ENCODE assay signal across 33 cellular contexts in the genomic region with DNA sequence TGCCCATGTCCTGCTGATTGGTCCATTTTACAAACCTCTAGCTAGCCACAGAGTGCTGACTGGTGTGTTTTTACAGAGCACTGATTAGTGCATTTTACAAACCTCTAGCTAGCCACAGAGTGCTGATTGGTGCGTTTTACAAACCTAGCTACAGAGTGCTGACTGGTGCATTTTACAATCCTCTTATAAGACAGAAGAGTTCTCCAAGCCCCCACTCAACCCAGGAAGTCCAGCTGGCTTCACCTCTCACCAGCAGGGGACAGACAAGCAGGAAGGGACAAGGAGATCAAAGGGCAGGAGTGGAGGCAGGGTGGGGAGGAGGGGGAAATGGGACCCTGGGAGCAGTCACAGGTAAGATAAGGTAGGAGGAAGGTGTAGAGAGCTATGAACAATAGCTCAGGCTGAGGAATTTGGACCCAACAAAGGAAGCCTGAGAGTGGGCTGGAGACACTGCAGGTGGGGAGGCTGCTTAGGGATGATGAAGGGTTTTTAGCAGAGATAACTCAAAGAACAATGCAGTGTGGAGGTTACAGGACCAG. TPM values are rescaled to one million over a fixed set of nuclear protein-coding genes. Genes with fewer than 3 reads are reported as not detected.
DNase-seq lines count a peak whose midpoint lies in the region; ATAC-seq, FAIRE-seq and TF ChIP-seq lines count a peak whose summit lies in the region.
"Had no signal": no experiment of that assay in that cellular context is flagged by ENCODE, and none has a peak within 500 bp of the region (broad histone marks: within the 10 kb centered on the region; RNA-seq: fewer than 3 reads in every experiment).

No MANE protein-coding gene starts in this region.

- dilution Hi-C loops in IMR-90 (cut with HindIII; ENCODE audit: low sequenced_read_pairs, unreplicated experiment) = no loop called here

- H3K36me3 Mint-ChIP-seq in GM23338 (ENCODE audit: low read depth) = no peaks in the 10 kb centered on the region; the same call in 2 of the 3 replicates
- H3K36me3 Mint-ChIP-seq: activated naive CD8-positive, alpha-beta T cell treated with anti-CD3 and anti-CD28 coated beads for 36 hours; CD14-positive monocyte; stimulated activated effector memory CD8-positive, alpha-beta T cell treated with anti-CD3 and anti-CD28 coated beads, Interleukin-12 subunit alpha, Interleukin-12 subunit beta, amount 100 ng/mL, for 72 hours had no signal

- H4K20me1 ChIP-seq in GM23338 (replicated peaks; ENCODE audit: insufficient read depth) (no peaks in the 10 kb centered on the region), IMR-90 (ENCODE audit: insufficient read depth, low read length) (no peaks in the 10 kb centered on the region), H1 (replicated peaks in 1 of 2; ENCODE audit: control insufficient read depth in 1 of 2, insufficient read depth in 2 of 2, low read length in 2 of 2) (no peaks in the 10 kb centered on the region)

- H2BK20ac ChIP-seq in IMR-90 (ENCODE audit: low read depth, low read length) (no peak overlapping the region), H1 (ENCODE audit: low read length) (peak overlapping the region; percentile 87)

- no peaks in the 10 kb centered on the region for H3F3A ChIP-seq in GM23338 (replicated peaks; ENCODE audit: low read depth)

- no peaks in the 10 kb centered on the region; the same call in 1 of the 2 replicates for H3K9me1 ChIP-seq in IMR-90 (ENCODE audit: insufficient read depth, low read length)

- no peak overlapping the region; the same call in 2 of the 3 replicates for H3K4me3 Mint-ChIP-seq in GM23338
- H3K4me3 Mint-ChIP-seq: activated CD4-positive, alpha-beta memory T cell treated with anti-CD3 and anti-CD28 coated beads, Interleukin-2, amount 10 ng/mL, durations not matched to agents 7 days and 5 days; activated naive CD8-positive, alpha-beta T cell treated with anti-CD3 and anti-CD28 coated beads for 36 hours; CD14-positive monocyte; HFFc6; stimulated activated effector memory CD8-positive, alpha-beta T cell treated with anti-CD3 and anti-CD28 coated beads, Interleukin-12 subunit alpha, Interleukin-12 subunit beta, amount 100 ng/mL, for 72 hours had no signal

- H3K23me2 ChIP-seq in H1 (ENCODE audit: low read depth, low read length) = no peaks in the 10 kb centered on the region

- H3K9me2 ChIP-seq in GM23338 (ENCODE audit: insufficient read depth) = peaks cover 7% of the 10 kb centered on the region

- CTCF ChIA-PET in IMR-90 (lab: Yijun Ruan, JAX) (no interaction called here), H1 (lab: Charles Lee; ENCODE audit: partially characterized antibody) (interaction anchor here (0.8 to 1.8 kb wide), 17 partner anchors 9 to 140 kb away, joined by 3 to 12 read pairs (median 4); a partner anchor contains a TSS)

- H2BK120ac ChIP-seq in IMR-90 (ENCODE audit: low read depth, low read length) (no peak overlapping the region), H1 (replicated peaks; ENCODE audit: low read depth, low read length) (no peak overlapping the region)

- H3K27ac ChIP-seq in GM23338 (ENCODE audit: low read depth) (0 out of 2 replicates have a peak overlapping the region, but pooled peaks have one; percentile 21), IMR-90 (ENCODE audit: insufficient read depth, low read length) (no peak overlapping the region), H1 (ENCODE audit: low read depth, low read length) (no peak overlapping the region), parathyroid adenoma (no peak overlapping the region)
- H3K27ac ChIP-seq: gastroesophageal sphincter, left ventricle myocardium inferior, neutrophil, psoas muscle had no signal

- H3K27me3 Mint-ChIP-seq in GM23338 (ENCODE audit: insufficient read depth, low read depth, poor library complexity) = peaks cover 11% of the 10 kb centered on the region
- H3K27me3 Mint-ChIP-seq: activated naive CD8-positive, alpha-beta T cell treated with anti-CD3 and anti-CD28 coated beads for 36 hours had no signal

- TF ChIP-seq POLR2A in IMR-90 (IDR thresholded peaks at IDR 0.05; ENCODE audit: low read depth, low read length) = no peak
- TF ChIP-seq POLR2A in H1 (IDR thresholded peaks at IDR 0.05; ENCODE audit: control extremely low read depth in 1 of 2, low read depth in 2 of 2, low read length in 2 of 2) = no peak

- H4K5ac ChIP-seq in IMR-90 (ENCODE audit: low read depth, low read length) (no peak overlapping the region), H1 (ENCODE audit: insufficient read length, low read depth, low read length) (no peak overlapping the region)

- peaks cover 16% of the 10 kb centered on the region for H3K4me1 ChIP-seq in GM23338 (ENCODE audit: insufficient read depth)
- no peaks in the 10 kb centered on the region; the same call in 1 of the 2 replicates for H3K4me1 ChIP-seq in IMR-90 (ENCODE audit: control insufficient read depth, insufficient read depth, low read length)
- peaks cover 7 to 14% (median 10%) of the 10 kb centered on the region in 4 experiments for H3K4me1 ChIP-seq in H1 (replicated peaks in 1 of 4; ENCODE audit: control insufficient read depth in 3 of 4, insufficient read depth in 4 of 4, low read length in 3 of 4)
- H3K4me1 ChIP-seq in parathyroid adenoma = peaks cover 5% of the 10 kb centered on the region
- H3K4me1 ChIP-seq: gastroesophageal sphincter, left ventricle myocardium inferior, psoas muscle had no signal

- H3K27me3 ChIP-seq in GM23338 (ENCODE audit: insufficient read depth) (no peaks in the 10 kb centered on the region), IMR-90 (ENCODE audit: control insufficient read depth, insufficient read depth, low read length) (0 out of 2 replicates have a peak, but pooled peaks cover 3% of the 10 kb centered on the region), H1 (replicated peaks in 1 of 4; ENCODE audit: control insufficient read depth in 3 of 4, extremely low read depth in 1 of 4, insufficient read depth in 3 of 4, low read length in 3 of 4) (peaks cover 0 to 3% (median 1%) of the 10 kb centered on the region in 4 experiments; a peak in 2 of 7 replicates), parathyroid adenoma (ENCODE audit: control insufficient read depth, insufficient read depth, low read length) (no peaks in the 10 kb centered on the region)
- H3K27me3 ChIP-seq: gastroesophageal sphincter, MG63, neutrophil had no signal

- no peak overlapping the region for H2AK5ac ChIP-seq in IMR-90 (ENCODE audit: low read depth, low read length)
- H2AK5ac ChIP-seq in H1 (ENCODE audit: low read depth, low read length) = no peak overlapping the region

- ATAC-seq in GM23338 (peak; percentile 79), IMR-90 (ENCODE audit: low read depth) (no peak)
- ATAC-seq: gastroesophageal sphincter; PC-3; psoas muscle; stimulated activated effector memory CD8-positive, alpha-beta T cell treated with anti-CD3 and anti-CD28 coated beads, Interleukin-12 subunit alpha, Interleukin-12 subunit beta, amount 100 ng/mL, for 72 hours had no signal

- no peak overlapping the region for H3K4me3 ChIP-seq in GM23338
- H3K4me3 ChIP-seq in IMR-90 (ENCODE audit: insufficient read depth, low read depth, low read length) = no peak overlapping the region
- H3K4me3 ChIP-seq in H1 (ENCODE audit: extremely low read depth in 1 of 4, insufficient read depth in 2 of 4, low read depth in 3 of 4, low read length in 4 of 4) = no peak overlapping the region
- no peak overlapping the region for H3K4me3 ChIP-seq in parathyroid adenoma (ENCODE audit: low read depth, low read length)
- H3K4me3 ChIP-seq: gastroesophageal sphincter, left ventricle myocardium inferior, MG63, psoas muscle had no signal

- intact Hi-C loops in IMR-90 (cut with micrococcal nuclease) = no loop called here

- no peak for TF ChIP-seq EP300 in H1 (IDR thresholded peaks at IDR 0.05; ENCODE audit: borderline replicate concordance in 1 of 2, low read depth in 2 of 2, low read length in 2 of 2)

- FAIRE-seq in H1 (lab: Jason Lieb, UNC) = no peak
- FAIRE-seq: islet of Langerhans had no signal

- H3K4me1 Mint-ChIP-seq in GM23338 = peaks cover 39% of the 10 kb centered on the region
- H3K4me1 Mint-ChIP-seq: activated CD4-positive, alpha-beta memory T cell treated with anti-CD3 and anti-CD28 coated beads, Interleukin-2, amount 10 ng/mL, durations not matched to agents 7 days and 5 days; activated naive CD8-positive, alpha-beta T cell treated with anti-CD3 and anti-CD28 coated beads for 36 hours; stimulated activated effector memory CD8-positive, alpha-beta T cell treated with anti-CD3 and anti-CD28 coated beads, Interleukin-12 subunit alpha, Interleukin-12 subunit beta, amount 100 ng/mL, for 72 hours had no signal

- H3K4me2 ChIP-seq in GM23338 (0 out of 2 replicates have a peak overlapping the region, but pooled peaks have one; percentile 17), IMR-90 (ENCODE audit: low read depth, low read length) (no peak overlapping the region), H1 (ENCODE audit: insufficient read depth in 1 of 2, low read depth in 2 of 2, low read length in 2 of 2) (no peak overlapping the region), parathyroid adenoma (ENCODE audit: low read length) (no peak overlapping the region)

- no peaks in the 10 kb centered on the region for H3K79me1 ChIP-seq in IMR-90 (ENCODE audit: low read depth in 1 of 2, low read length in 2 of 2)
- H3K79me1 ChIP-seq in H1 (ENCODE audit: low read depth, low read length) = no peaks in the 10 kb centered on the region

- no peak overlapping the region for H3K4ac ChIP-seq in IMR-90 (ENCODE audit: low read depth, low read length)
- no peak overlapping the region for H3K4ac ChIP-seq in H1 (replicated peaks; ENCODE audit: insufficient read length, low read depth, low read length)

- H2AFZ ChIP-seq in GM23338 (peak overlapping the region; percentile 15; the same call in 1 of the 2 replicates), IMR-90 (replicated peaks; ENCODE audit: low read length, poor library complexity) (no peak overlapping the region), H1 (ENCODE audit: low read length) (no peak overlapping the region), parathyroid adenoma (peak overlapping the region; percentile 9)

- peak overlapping the region; percentile 79 for H3K27ac Mint-ChIP-seq in GM23338
- H3K27ac Mint-ChIP-seq: activated CD4-positive, alpha-beta memory T cell treated with anti-CD3 and anti-CD28 coated beads, Interleukin-2, amount 10 ng/mL, durations not matched to agents 7 days and 5 days; activated naive CD8-positive, alpha-beta T cell treated with anti-CD3 and anti-CD28 coated beads for 36 hours; HFFc6; stimulated activated effector memory CD8-positive, alpha-beta T cell treated with anti-CD3 and anti-CD28 coated beads, Interleukin-12 subunit alpha, Interleukin-12 subunit beta, amount 100 ng/mL, for 72 hours had no signal

- H3K56ac ChIP-seq in IMR-90 (ENCODE audit: extremely low read depth, insufficient read depth, low read length) (no peak overlapping the region), H1 (replicated peaks; ENCODE audit: insufficient read length, low read depth, low read length) (no peak overlapping the region)

- H3K9me3 Mint-ChIP-seq in GM23338 = peaks cover 6% of the 10 kb centered on the region; the same call in 2 of the 3 replicates
- H3K9me3 Mint-ChIP-seq: activated CD4-positive, alpha-beta memory T cell treated with anti-CD3 and anti-CD28 coated beads, Interleukin-2, amount 10 ng/mL, durations not matched to agents 7 days and 5 days; activated naive CD8-positive, alpha-beta T cell treated with anti-CD3 and anti-CD28 coated beads for 36 hours; HFFc6; stimulated activated effector memory CD8-positive, alpha-beta T cell treated with anti-CD3 and anti-CD28 coated beads, Interleukin-12 subunit alpha, Interleukin-12 subunit beta, amount 100 ng/mL, for 72 hours had no signal

- H3K14ac ChIP-seq in IMR-90 (replicated peaks; ENCODE audit: low read depth, low read length) (no peak overlapping the region), H1 (ENCODE audit: insufficient read length) (no peak overlapping the region)

- H3K23ac ChIP-seq in IMR-90 (ENCODE audit: low read depth, low read length) (no peak overlapping the region), H1 (ENCODE audit: insufficient read length) (no peak overlapping the region)

- TF ChIP-seq RAD21 in IMR-90 (IDR thresholded peaks at IDR 0.05; ENCODE audit: low read length) = no peak
- TF ChIP-seq RAD21 in H1 (IDR thresholded peaks at IDR 0.05 in 1 of 2, conservative IDR thresholded peaks at IDR 0.05 in 1 of 2; ENCODE audit: low read depth in 2 of 2, low read length in 2 of 2) = no peak

- H3K18ac ChIP-seq in IMR-90 (ENCODE audit: low read depth, low read length) (no peak overlapping the region), H1 (ENCODE audit: extremely low read depth, low read length) (no peak overlapping the region)

- H4K91ac ChIP-seq in IMR-90 (ENCODE audit: insufficient read depth, low read depth, low read length) (no peak overlapping the region), H1 (replicated peaks; ENCODE audit: insufficient read length, low read length) (no peak overlapping the region)

- no peak overlapping the region for H2BK15ac ChIP-seq in IMR-90 (ENCODE audit: low read depth, low read length)
- H2BK15ac ChIP-seq in H1 (ENCODE audit: low read length) = no peak overlapping the region

- H2BK12ac ChIP-seq in H1 (ENCODE audit: low read depth, low read length) = peak overlapping the region; percentile 93; the same call in 1 of the 2 replicates

- in situ Hi-C loops in IMR-90 (cut with MboI; ENCODE audit: low sequenced_read_pairs) = no loop called here

- peak; percentile 60 for DNase-seq in GM23338 (ENCODE audit: low spot score)
- DNase-seq in IMR-90 = no peak
- DNase-seq in H1 (ENCODE audit: low read depth in 1 of 2, low spot score in 2 of 2) = no peak
- DNase-seq in GOT3 (lab: John Stamatoyannopoulos, UW) = no peak
- DNase-seq in amygdala (lab: John Stamatoyannopoulos, UW) = no peak
- no peak for DNase-seq in NCI-H2081 treated with DMSO at 0.1 percent for 48 hours (lab: John Stamatoyannopoulos, UW)
- DNase-seq: activated CD4-positive, alpha-beta memory T cell treated with anti-CD3 and anti-CD28 coated beads, Interleukin-2, amount 10 ng/mL, durations not matched to agents 7 days and 5 days; activated effector memory CD4-positive, alpha-beta T cell treated with Interleukin-2 at 50 U/mL for 16 hours; activated naive CD8-positive, alpha-beta T cell treated with anti-CD3 and anti-CD28 coated beads for 36 hours; activated T-cell treated with anti-CD3 and anti-CD28 coated beads for 4 hours; DMS79 treated with DMSO at 0.1 percent for 48 hours; HFFc6; hippocampal formation; KG1; left ventricle myocardium inferior; MG63; NCI-H1105 treated with DMSO at 0.1 percent for 48 hours; NCI-H187 treated with DMSO at 0.1 percent for 48 hours; NCI-H524 treated with DMSO at 0.1 percent for 48 hours; NK-92 treated with Interleukin-12 subunit alpha and Interleukin-12 subunit beta, amount 100 ng/mL, for 24 hours; PC-3; psoas muscle; SHP77; substantia nigra; T-helper 2 cell; trophoblast cell had no signal

- H3K9me3 ChIP-seq in IMR-90 (ENCODE audit: control insufficient read depth, insufficient read depth, low read length) (no peaks in the 10 kb centered on the region), H1 (ENCODE audit: insufficient read depth in 2 of 2, low read depth in 1 of 2, low read length in 1 of 2) (no peaks in the 10 kb centered on the region), parathyroid adenoma (ENCODE audit: control insufficient read depth, low read length) (no peaks in the 10 kb centered on the region)
- H3K9me3 ChIP-seq: gastroesophageal sphincter, left ventricle myocardium inferior, MG63, neutrophil, psoas muscle had no signal

- POLR2A ChIA-PET in IMR-90 (lab: Charles Lee; ENCODE audit: unreplicated experiment) = no interaction called here
- POLR2A ChIA-PET in H1 (lab: Charles Lee; ENCODE audit: partially characterized antibody) = interaction anchor here (1.1 to 55.3 kb wide), 5 partner anchors 10 to 91 kb away, joined by 3 to 1889 read pairs (median 7); a partner anchor contains a TSS

- TF ChIP-seq CTCF in GM23338 (conservative IDR thresholded peaks at IDR 0.05; ENCODE audit: low read depth in 2 of 2) (peak; percentile 30 to 37), IMR-90 (conservative IDR thresholded peaks at IDR 0.05; ENCODE audit: low read depth, low read length) (no peak), H1 (IDR thresholded peaks at IDR 0.05; ENCODE audit: control extremely low read depth in 1 of 3, insufficient read depth in 1 of 3, low read depth in 1 of 3, low read length in 3 of 3) (peak in 2 of 3 experiments; percentile 7 to 22; a peak in 1 of 4 replicates), parathyroid adenoma (IDR thresholded peaks at IDR 0.05) (no peak)

- no CpG with 5 or more reads among the region's 1 CpG for WGBS in IMR-90 (ENCODE audit: extremely low coverage in 2 of 2, insufficient read length in 1 of 2), 2 experiments
- 80% methylated on average over 1 of the region's 1 CpG; no CpG with 5 or more reads in 1 of the 2 experiments for WGBS in H1 (ENCODE audit: extremely low coverage in 1 of 2, insufficient coverage in 1 of 2, insufficient read length in 1 of 2, insufficient replicate concordance in 2 of 2, low coverage in 1 of 2, low lambda C conversion rate in 2 of 2, missing lambda C conversion rate in 1 of 2), 2 experiments

- no peak overlapping the region for H2BK5ac ChIP-seq in IMR-90 (ENCODE audit: low read depth, low read length, poor library complexity, severe bottlenecking)
- H2BK5ac ChIP-seq in H1 (ENCODE audit: low read depth, low read length) = 0 out of 2 replicates have a peak overlapping the region, but pooled peaks have one; percentile 54

- no peak overlapping the region for H2AK9ac ChIP-seq in IMR-90 (replicated peaks; ENCODE audit: low read depth, low read length, poor library complexity)

- no peaks in the 10 kb centered on the region for H3K79me2 ChIP-seq in GM23338 (replicated peaks; ENCODE audit: insufficient read depth)
- H3K79me2 ChIP-seq in H1 (ENCODE audit: control insufficient read depth in 1 of 2, insufficient read depth in 2 of 2, low read length in 2 of 2) = no peaks in the 10 kb centered on the region
- no peaks in the 10 kb centered on the region for H3K79me2 ChIP-seq in parathyroid adenoma

- H3K9ac ChIP-seq in IMR-90 (ENCODE audit: low read depth, low read length) = no peak overlapping the region
- no peak overlapping the region for H3K9ac ChIP-seq in H1 (replicated peaks in 1 of 4; ENCODE audit: extremely low read depth in 1 of 4, low read depth in 3 of 4, low read length in 3 of 4)
- H3K9ac ChIP-seq in parathyroid adenoma = no peak overlapping the region

- H3K36me3 ChIP-seq in GM23338 (ENCODE audit: insufficient read depth) (no peaks in the 10 kb centered on the region), IMR-90 (ENCODE audit: control insufficient read depth, insufficient read depth, low read length) (no peaks in the 10 kb centered on the region), H1 (ENCODE audit: control insufficient read depth in 2 of 4, insufficient read depth in 4 of 4, low read length in 3 of 4) (no peaks in the 10 kb centered on the region), parathyroid adenoma (ENCODE audit: control insufficient read depth, insufficient read depth, low read length) (no peaks in the 10 kb centered on the region)
- H3K36me3 ChIP-seq: gastroesophageal sphincter, left ventricle myocardium inferior, MG63, neutrophil had no signal

- BruUV-seq in IMR-90 (replicated peaks; lab: Mats Ljungman, UMichigan) = no TSS peak

- no peak overlapping the region for H4K8ac ChIP-seq in IMR-90 (ENCODE audit: low read depth in 2 of 2, low read length in 2 of 2)
- H4K8ac ChIP-seq in H1 (ENCODE audit: extremely low read depth, insufficient read depth, low read length) = no peak overlapping the region; the same call in 1 of the 2 replicates

RNA-seq across cellular contexts. Expression of a gene that starts 37.1 kb away (rescaled TPM):
- total RNA-seq in GM23338 (2014; rRNA removed; shearing (Covaris generic)) = not detected in 2 replicates
- polyA plus RNA-seq in GM23338 (2016; fragmentation: Nextera tagmentation; extraction: Ambion mirVana) = 0.26 and 0.37 TPM in 2 replicates
- 0.36 TPM in 1 of 2 replicates, not detected in the other for total RNA-seq in IMR-90 (2012; rRNA removed)
- polyA plus RNA-seq in IMR-90 (2012; rRNA removed) = 0.32 and 0.37 TPM in 2 replicates
- polyA plus RNA-seq in IMR-90 (2012; cell fraction: cytosol; rRNA removed) = 0.16 TPM in 1 of 2 replicates, not detected in the other
- 1.0 and 1.2 TPM in 2 replicates for polyA plus RNA-seq in IMR-90 (2012; cell fraction: nucleus; rRNA removed; ENCODE audit: low replicate concordance)
- 1.3 TPM in 1 of 2 replicates, not detected in the other for total RNA-seq in H1 (2021; fragmentation: NEBNext Ultra II Directional; extraction: Animal tissue kit (Norgen Biotek cat#: 25700))
- 0.17 and 0.42 TPM in 2 replicates for polyA plus RNA-seq in H1 (2011; rRNA removed)
- polyA plus RNA-seq in H1 (2011; cell fraction: cytosol; rRNA removed) = 0.28 TPM
- polyA plus RNA-seq in H1 (2011; cell fraction: nucleus; rRNA removed) = 1.4 TPM
- polyA plus RNA-seq in H1 (2012, experiment 1 of 2) = 0.50 to 1.1 TPM (median 0.70 TPM) in 4 replicates
- polyA plus RNA-seq in H1 (2012, experiment 2 of 2) = not detected
- polyA plus RNA-seq in H1 (2013, experiment 1 of 2) = 0.16 TPM
- 0.28 TPM for polyA plus RNA-seq in H1 (2013, experiment 2 of 2)
- polyA minus RNA-seq in H1 (2011; rRNA and poly(A)+ RNA removed) = 0.47 TPM in 1 of 2 replicates, not detected in the other
- polyA minus RNA-seq in H1 (2011; cell fraction: cytosol; rRNA and poly(A)+ RNA removed) = not detected
- 0.90 TPM for polyA minus RNA-seq in H1 (2011; cell fraction: nucleus; rRNA and poly(A)+ RNA removed)
- total RNA-seq: aorta, gastroesophageal sphincter, left ventricle myocardium inferior, PC-3 had no signal
- polyA plus RNA-seq: CD14-positive monocyte had no signal

RNA-seq across cellular contexts. Expression of a gene that starts 45.5 kb away (rescaled TPM):
- total RNA-seq in GM23338 (2014; rRNA removed; shearing (Covaris generic)) = 75.2 and 88.7 TPM in 2 replicates
- polyA plus RNA-seq in GM23338 (2016; fragmentation: Nextera tagmentation; extraction: Ambion mirVana) = 104 and 115 TPM in 2 replicates
- 53.3 and 79.9 TPM in 2 replicates for total RNA-seq in IMR-90 (2012; rRNA removed)
- polyA plus RNA-seq in IMR-90 (2012; rRNA removed) = 98.3 and 122 TPM in 2 replicates
- polyA plus RNA-seq in IMR-90 (2012; cell fraction: cytosol; rRNA removed) = 106 and 143 TPM in 2 replicates
- 43.3 and 75.0 TPM in 2 replicates for polyA plus RNA-seq in IMR-90 (2012; cell fraction: nucleus; rRNA removed; ENCODE audit: low replicate concordance)
- total RNA-seq in H1 (2021; fragmentation: NEBNext Ultra II Directional; extraction: Animal tissue kit (Norgen Biotek cat#: 25700)) = 78.6 and 80.5 TPM in 2 replicates
- polyA plus RNA-seq in H1 (2011; rRNA removed) = 89.0 and 114 TPM in 2 replicates
- polyA plus RNA-seq in H1 (2011; cell fraction: cytosol; rRNA removed) = 123 TPM
- 114 TPM for polyA plus RNA-seq in H1 (2011; cell fraction: nucleus; rRNA removed)
- polyA plus RNA-seq in H1 (2012, experiment 1 of 2) = 83.9 to 123 TPM (median 109 TPM) in 4 replicates
- polyA plus RNA-seq in H1 (2012, experiment 2 of 2) = 62.0 TPM
- polyA plus RNA-seq in H1 (2013, experiment 1 of 2) = 119 TPM
- 114 TPM for polyA plus RNA-seq in H1 (2013, experiment 2 of 2)
- polyA minus RNA-seq in H1 (2011; rRNA and poly(A)+ RNA removed) = 37.3 and 60.0 TPM in 2 replicates
- polyA minus RNA-seq in H1 (2011; cell fraction: cytosol; rRNA and poly(A)+ RNA removed) = 34.6 TPM
- 30.6 TPM for polyA minus RNA-seq in H1 (2011; cell fraction: nucleus; rRNA and poly(A)+ RNA removed)

Comparison
In these comparisons a context has a peak if more than half of its experiments do, and no peak if none do; other contexts are left out.
1. H2AFZ ChIP-seq: peak in GM23338 (single experiment) and parathyroid adenoma (single experiment); none in IMR-90 (single experiment) and H1 (single experiment).
2. CTCF ChIP-seq: peak in GM23338 (2 of 2) and H1 (2 of 3); none in IMR-90 (single experiment) and parathyroid adenoma (single experiment).